25 cellular contexts compared by ENCODE assay signal in the genomic region with DNA sequence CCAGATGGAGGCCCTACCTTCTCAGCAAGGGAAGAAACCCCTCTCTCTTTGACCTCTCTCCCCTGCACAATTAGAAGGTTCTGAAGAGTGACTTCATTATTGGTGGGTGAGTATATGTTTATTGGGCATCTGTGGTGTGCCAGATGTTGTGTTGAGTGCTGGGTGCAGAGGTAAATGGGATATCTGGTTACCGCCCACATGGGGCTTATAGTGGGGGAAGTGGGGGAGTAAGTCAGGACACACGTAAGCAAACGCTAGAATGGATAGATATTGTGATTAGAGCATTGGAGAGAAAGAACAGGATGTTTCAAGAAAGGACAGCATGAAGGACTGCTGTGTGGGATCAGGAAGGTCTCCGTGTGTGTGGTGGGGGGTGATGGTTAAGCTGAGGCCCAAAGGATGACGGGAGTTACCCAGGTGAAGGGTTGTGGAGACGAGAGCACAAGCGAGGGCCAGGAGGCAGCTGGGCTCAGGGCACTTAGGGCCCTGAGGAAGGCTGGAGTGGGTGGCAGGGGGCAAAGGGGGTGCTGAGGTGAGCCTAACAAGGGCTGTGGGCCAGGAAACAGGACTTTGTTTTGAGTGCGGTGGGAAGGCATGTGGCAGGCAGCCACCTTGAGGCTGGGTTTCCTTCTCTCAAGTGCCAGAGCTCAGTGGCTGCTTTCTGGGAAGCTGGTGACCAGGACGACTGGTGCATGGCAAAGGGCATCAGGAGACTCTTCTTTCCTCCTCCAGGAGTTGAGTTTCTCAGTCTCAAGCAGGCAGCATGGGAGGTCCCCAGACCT.
DNase-seq lines count a peak whose midpoint lies in the region; ATAC-seq and TF ChIP-seq lines count a peak whose summit lies in the region.
"Had no signal": no experiment of that assay in that cellular context is flagged by ENCODE, and none has a peak within 500 bp of the region (broad histone marks: within the 10 kb centered on the region; RNA-seq: fewer than 3 reads in every experiment).

No MANE protein-coding gene starts in this region.

- no peaks in the 10 kb centered on the region for H3K27me3 ChIP-seq in neuronal stem cell (ENCODE audit: control insufficient read depth in 3 of 3, insufficient read depth in 3 of 3, low read depth in 1 of 3, low read length in 3 of 3)
- H3K27me3 ChIP-seq: ovary, spleen had no signal

- peak; percentile 30 for DNase-seq in activated CD8-positive, alpha-beta memory T cell treated with anti-CD3 and anti-CD28 coated beads for 24 hours
- no peak for DNase-seq in activated CD8-positive, alpha-beta memory T cell treated with anti-CD3 and anti-CD28 coated beads, Interleukin-2, amount 50 U/mL, for 4 hours
- DNase-seq in coronary artery (ENCODE audit: low spot score): peak; percentile 47
- DNase-seq in neuronal stem cell (ENCODE audit: low spot score): no peak
- DNase-seq in ureter (ENCODE audit: low spot score): peak; percentile 22
- DNase-seq in DMS114 treated with DMSO at 0.1 percent for 48 hours (lab: John Stamatoyannopoulos, UW; ENCODE audit: unreplicated experiment): no peak
- no peak for DNase-seq in GOT3 (lab: John Stamatoyannopoulos, UW)
- DNase-seq: activated CD4-positive, alpha-beta memory T cell treated with anti-CD3 and anti-CD28 coated beads for 36 hours; activated effector memory CD4-positive, alpha-beta T cell treated with anti-CD3 and anti-CD28 coated beads, Interleukin-2, amount 50 U/mL, for 16 hours; activated T-cell treated with anti-CD3 and anti-CD28 coated beads for 4 hours; EL; GM23248; left ventricle myocardium superior; midbrain; natural killer cell; NCI-H1092 treated with DMSO at 0.1 percent for 48 hours; NCI-H187; NCI-H748 treated with DMSO at 0.1 percent for 48 hours; retina; RPMI8226; spleen had no signal

- TF ChIP-seq CTCF in coronary artery (IDR thresholded peaks at IDR 0.05): no peak

- H3K9me3 ChIP-seq in neuronal stem cell (replicated peaks in 1 of 2; ENCODE audit: control insufficient read depth in 2 of 2, insufficient read depth in 1 of 2, low read depth in 1 of 2, low read length in 2 of 2): no peaks in the 10 kb centered on the region
- H3K9me3 ChIP-seq: ovary, spleen had no signal

- H3K27ac ChIP-seq in coronary artery: no peak overlapping the region
- no peak overlapping the region for H3K27ac ChIP-seq in neuronal stem cell (replicated peaks; ENCODE audit: low read length)
- H3K27ac ChIP-seq: GM23248, ovary, spleen had no signal

- H3K4ac ChIP-seq in neuronal stem cell (ENCODE audit: low read length): no peak overlapping the region

- peak overlapping the region; percentile 30 for H2BK15ac ChIP-seq in neuronal stem cell (ENCODE audit: low read length)

- no peak overlapping the region for H4K91ac ChIP-seq in neuronal stem cell (ENCODE audit: low read depth, low read length, poor library complexity)

- H3K4me3 ChIP-seq in coronary artery (no peak overlapping the region), neuronal stem cell (ENCODE audit: low read length in 2 of 2) (no peak overlapping the region)
- H3K4me3 ChIP-seq: GM12878, GM23248, ovary, spleen had no signal

- WGBS in neuronal stem cell (ENCODE audit: extremely low coverage in 2 of 2, insufficient read length in 2 of 2, insufficient replicate concordance in 1 of 2), 2 donors: no CpG with 5 or more reads among the region's 9 CpGs

- H3K18ac ChIP-seq in neuronal stem cell (ENCODE audit: low read length): peak overlapping the region; percentile 29

- H3K4me2 ChIP-seq in neuronal stem cell (ENCODE audit: insufficient read depth, low read length, poor library complexity, severe bottlenecking): no peak overlapping the region

- peak overlapping the region; percentile 57 for H2AK5ac ChIP-seq in neuronal stem cell (ENCODE audit: low read depth, low read length)

- no peak overlapping the region for H3K14ac ChIP-seq in neuronal stem cell (ENCODE audit: low read length)

- peaks cover 19 to 20% of the 10 kb centered on the region in 2 donors for H3K4me1 ChIP-seq in neuronal stem cell (ENCODE audit: control insufficient read depth in 2 of 2, insufficient read depth in 1 of 2, low read depth in 1 of 2, low read length in 2 of 2)

- H4K8ac ChIP-seq in neuronal stem cell (ENCODE audit: low read depth, low read length): peak overlapping the region; percentile 4

- H3K23ac ChIP-seq in neuronal stem cell (ENCODE audit: low read depth, low read length, poor library complexity): no peak overlapping the region

- no peak overlapping the region for H2AFZ ChIP-seq in neuronal stem cell (ENCODE audit: low read length)
- H2AFZ ChIP-seq: GM23248 had no signal

- H2BK12ac ChIP-seq in neuronal stem cell (ENCODE audit: low read length): peak overlapping the region; percentile 64

- no peaks in the 10 kb centered on the region for H3K36me3 ChIP-seq in neuronal stem cell (replicated peaks in 1 of 2; ENCODE audit: control insufficient read depth in 2 of 2, insufficient read depth in 2 of 2, low read length in 2 of 2)
- H3K36me3 ChIP-seq: ovary, spleen had no signal

- ATAC-seq in HG03457 (IDR thresholded peaks at IDR 0.05; ENCODE audit: unreplicated experiment): no peak
- ATAC-seq: GM12878, left ventricle myocardium superior, natural killer cell, T-cell had no signal

- H3K9ac ChIP-seq in neuronal stem cell (ENCODE audit: low read depth, low read length, poor library complexity): no peak overlapping the region
- H3K9ac ChIP-seq: GM23248 had no signal

- H2BK120ac ChIP-seq in neuronal stem cell (ENCODE audit: low read depth, low read length): peak overlapping the region; percentile 14

- no peak overlapping the region for H2BK5ac ChIP-seq in neuronal stem cell (ENCODE audit: low read length)

- no peaks in the 10 kb centered on the region for H3K79me1 ChIP-seq in neuronal stem cell (ENCODE audit: low read depth, low read length)

Comparison
In these comparisons a context has a peak if more than half of its experiments do, and no peak if none do; other contexts are left out.
1. DNase-seq: peak in activated CD8-positive, alpha-beta memory T cell treated with anti-CD3 and anti-CD28 coated beads for 24 hours (single experiment), coronary artery (single experiment) and ureter (single experiment); none in activated CD8-positive, alpha-beta memory T cell treated with anti-CD3 and anti-CD28 coated beads, Interleukin-2, amount 50 U/mL, for 4 hours (single experiment), neuronal stem cell (single experiment), DMS114 treated with DMSO at 0.1 percent for 48 hours (single experiment) and GOT3 (single experiment).